Comparison of ENCODE assay signal across 12 cellular contexts in the genomic region with DNA sequence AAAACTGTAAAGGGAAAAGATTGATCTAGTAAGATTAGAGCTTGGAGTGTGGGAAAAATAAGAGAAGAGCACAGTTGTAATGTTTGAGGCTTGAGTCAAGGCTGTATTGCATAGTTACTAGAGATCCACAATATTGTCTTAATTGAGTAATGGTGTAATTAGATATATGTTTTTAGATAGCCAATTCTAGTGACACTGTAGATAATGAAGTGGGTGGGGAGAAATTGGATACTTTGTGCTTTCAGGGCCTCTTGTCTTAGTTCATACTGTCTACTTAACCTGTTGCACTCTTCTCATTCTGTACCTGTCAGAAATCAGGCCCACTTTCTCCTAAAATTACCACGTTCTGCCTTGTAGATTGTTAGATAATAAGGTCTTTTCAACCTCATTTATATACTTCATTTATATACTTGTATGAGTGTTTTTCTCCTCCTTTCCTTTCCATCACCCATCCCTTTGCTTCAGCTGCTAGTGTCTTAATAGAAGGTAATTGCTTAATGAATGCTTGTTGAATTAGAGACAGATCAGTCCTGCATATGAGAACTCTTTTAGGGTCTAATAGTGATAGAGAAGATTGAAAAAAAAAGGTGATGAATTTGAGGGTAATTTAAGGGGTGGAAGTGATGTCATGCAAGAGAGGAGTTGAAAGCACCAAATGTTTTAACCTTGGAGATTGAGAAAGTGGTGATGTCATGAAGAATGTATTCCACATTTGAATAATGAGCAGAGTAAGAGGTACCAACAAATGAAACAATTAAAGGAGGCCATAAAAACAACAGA. TPM values are rescaled to one million over a fixed set of nuclear protein-coding genes. Genes with fewer than 3 reads are reported as not detected.
DNase-seq lines count a peak whose midpoint lies in the region; ATAC-seq and TF ChIP-seq lines count a peak whose summit lies in the region.
"Had no signal": no experiment of that assay in that cellular context is flagged by ENCODE, and none has a peak within 500 bp of the region (broad histone marks: within the 10 kb centered on the region; RNA-seq: fewer than 3 reads in every experiment).

No MANE protein-coding gene starts in this region.

- H3K9me3 ChIP-seq in Peyer's patch: no peaks in the 10 kb centered on the region
- H3K9me3 ChIP-seq in gastroesophageal sphincter: no peaks in the 10 kb centered on the region
- H3K9me3 ChIP-seq in transverse colon: no peaks in the 10 kb centered on the region

- no peaks in the 10 kb centered on the region for H3K9me3 Mint-ChIP-seq in activated T-cell treated with anti-CD3 and anti-CD28 coated beads, Interleukin-2, amount 50 U/mL, for 72 hours
- H3K9me3 Mint-ChIP-seq: dendritic cell treated with granulocyte-macrophage colony-stimulating factor and Interleukin-4, amounts not matched to agents 40 ng/mL and 50 ng/mL, for 4 days; nephron; stimulated activated naive CD8-positive, alpha-beta T cell treated with anti-CD3 and anti-CD28 coated beads, Interleukin-15, Interleukin-2, amounts not matched to agents 100 ng/mL and 50 ng/mL, for 24 hours had no signal

- H3K27me3 ChIP-seq in Peyer's patch (no peaks in the 10 kb centered on the region), gastroesophageal sphincter (no peaks in the 10 kb centered on the region), transverse colon (no peaks in the 10 kb centered on the region)

- DNase-seq in activated T-cell treated with anti-CD3 and anti-CD28 coated beads, Interleukin-2, amount 50 U/mL, for 72 hours: no peak
- DNase-seq in activated T-cell treated with anti-CD3 and anti-CD28 coated beads for 4 hours: no peak
- no peak for DNase-seq in Peyer's patch
- DNase-seq in transverse colon: no peak
- no peak for DNase-seq in activated CD4-positive, alpha-beta T cell treated with anti-CD3 and anti-CD28 coated beads, Interleukin-2, amount 50 U/mL, for 4 hours

- no peak for TF ChIP-seq EP300 in gastroesophageal sphincter (IDR thresholded peaks at IDR 0.05)
- TF ChIP-seq EP300 in transverse colon (IDR thresholded peaks at IDR 0.05; ENCODE audit: low read depth): no peak

- intact Hi-C loops in transverse colon (cut with DNase I; ENCODE audit: low total_unique reads): no loop called here

- ATAC-seq in activated T-cell treated with anti-CD3 and anti-CD28 coated beads, Interleukin-2, amount 50 U/mL, for 72 hours (replicated peaks in 1 of 2): peak; percentile 55 to 67
- ATAC-seq in gastroesophageal sphincter (peak; percentile 73), HG03565 (IDR thresholded peaks at IDR 0.05; ENCODE audit: unreplicated experiment) (no peak), HG03571 (IDR thresholded peaks at IDR 0.05; ENCODE audit: unreplicated experiment) (no peak)

- 38 to 50% methylated on average over 1 of the region's 1 CpG for WGBS in gastroesophageal sphincter (ENCODE audit: low coverage in 1 of 2), 2 donors
- 91% methylated on average over 1 of the region's 1 CpG for WGBS in transverse colon (ENCODE audit: low coverage in 1 of 2), 2 donors

- no peak overlapping the region for H3K27ac Mint-ChIP-seq in activated T-cell treated with anti-CD3 and anti-CD28 coated beads, Interleukin-2, amount 50 U/mL, for 72 hours
- H3K27ac Mint-ChIP-seq: dendritic cell treated with granulocyte-macrophage colony-stimulating factor and Interleukin-4, amounts not matched to agents 40 ng/mL and 50 ng/mL, for 4 days; nephron; stimulated activated naive CD8-positive, alpha-beta T cell treated with anti-CD3 and anti-CD28 coated beads, Interleukin-15, Interleukin-2, amounts not matched to agents 100 ng/mL and 50 ng/mL, for 24 hours had no signal

- in situ Hi-C loops in transverse colon (cut with MboI; ENCODE audit: low pct_ligation_motif_present in 1 of 4, low pct_unique_long_range_greater_than_20kb in 1 of 4, low sequenced_read_pairs in 3 of 4): no loop called here

- no peak overlapping the region for H3K4me3 ChIP-seq in Peyer's patch
- no peak overlapping the region for H3K4me3 ChIP-seq in gastroesophageal sphincter
- no peak overlapping the region for H3K4me3 ChIP-seq in transverse colon

- TF ChIP-seq CTCF in Peyer's patch (IDR thresholded peaks at IDR 0.05) (no peak), gastroesophageal sphincter (IDR thresholded peaks at IDR 0.05) (no peak), transverse colon (IDR thresholded peaks at IDR 0.05) (no peak)

- TF ChIP-seq POLR2A in Peyer's patch (IDR thresholded peaks at IDR 0.05) (no peak), gastroesophageal sphincter (IDR thresholded peaks at IDR 0.05) (no peak), transverse colon (IDR thresholded peaks at IDR 0.05) (no peak)

- no peaks in the 10 kb centered on the region for H3K36me3 Mint-ChIP-seq in activated T-cell treated with anti-CD3 and anti-CD28 coated beads, Interleukin-2, amount 50 U/mL, for 72 hours (ENCODE audit: insufficient read depth in 2 of 2)

- H3K27ac ChIP-seq in Peyer's patch (peak overlapping the region in 3 of 4 donors; percentile 12 to 63 (median 57)), gastroesophageal sphincter (peak overlapping the region; percentile 56 to 76 (median 72)), transverse colon (peak overlapping the region; percentile 49 to 73 (median 54))
- H3K27ac ChIP-seq: C4-2B had no signal

- no peak overlapping the region for H3K4me3 Mint-ChIP-seq in activated T-cell treated with anti-CD3 and anti-CD28 coated beads, Interleukin-2, amount 50 U/mL, for 72 hours
- H3K4me3 Mint-ChIP-seq: dendritic cell treated with granulocyte-macrophage colony-stimulating factor and Interleukin-4, amounts not matched to agents 40 ng/mL and 50 ng/mL, for 4 days; nephron; stimulated activated naive CD8-positive, alpha-beta T cell treated with anti-CD3 and anti-CD28 coated beads, Interleukin-15, Interleukin-2, amounts not matched to agents 100 ng/mL and 50 ng/mL, for 24 hours had no signal

- H3K27me3 Mint-ChIP-seq in activated T-cell treated with anti-CD3 and anti-CD28 coated beads, Interleukin-2, amount 50 U/mL, for 72 hours (ENCODE audit: low read depth): no peaks in the 10 kb centered on the region
- H3K27me3 Mint-ChIP-seq: dendritic cell treated with granulocyte-macrophage colony-stimulating factor and Interleukin-4, amounts not matched to agents 40 ng/mL and 50 ng/mL, for 4 days; stimulated activated naive CD8-positive, alpha-beta T cell treated with anti-CD3 and anti-CD28 coated beads, Interleukin-15, Interleukin-2, amounts not matched to agents 100 ng/mL and 50 ng/mL, for 24 hours had no signal

- H3K36me3 ChIP-seq in Peyer's patch: no peaks in the 10 kb centered on the region
- H3K36me3 ChIP-seq in gastroesophageal sphincter: no peaks in the 10 kb centered on the region
- no peaks in the 10 kb centered on the region for H3K36me3 ChIP-seq in transverse colon

- peaks cover 30% of the 10 kb centered on the region for H3K4me1 Mint-ChIP-seq in activated T-cell treated with anti-CD3 and anti-CD28 coated beads, Interleukin-2, amount 50 U/mL, for 72 hours (ENCODE audit: low read depth)

- H3K4me1 ChIP-seq in Peyer's patch (peaks cover 0 to 10% (median 0%) of the 10 kb centered on the region in 4 donors), gastroesophageal sphincter (peaks cover 46 to 80% (median 50%) of the 10 kb centered on the region in 3 donors), transverse colon (peaks cover 10 to 53% (median 26%) of the 10 kb centered on the region in 4 donors)

RNA-seq across cellular contexts. Expression of a gene that starts 32.0 kb away (rescaled TPM):
- total RNA-seq in activated T-cell treated with anti-CD3 and anti-CD28 coated beads, Interleukin-2, amount 50 U/mL, for 72 hours: 10 to 100 TPM; 19.2 to 25.6 TPM
- 10 to 100 TPM in 3 of 4 donors, 1 to 10 TPM in 1; 7.3 to 12.4 (median 10.9) TPM for total RNA-seq in Peyer's patch
- total RNA-seq in gastroesophageal sphincter: 10 to 100 TPM; 35.7 to 47.7 (median 39.6) TPM
- 10 to 100 TPM; 11.6 to 24.3 (median 18.1) TPM for total RNA-seq in transverse colon

Comparison
In these comparisons a context has a peak if more than half of its experiments do, and no peak if none do; other contexts are left out.
1. ATAC-seq: peak in activated T-cell treated with anti-CD3 and anti-CD28 coated beads, Interleukin-2, amount 50 U/mL, for 72 hours (2 of 2) and gastroesophageal sphincter (single experiment); none in HG03565 (single experiment) and HG03571 (single experiment).
2. Peak in every context shown above with its lines, with median percentiles within 50 percentile points of each other: H3K27ac ChIP-seq.